39 cellular contexts compared by ENCODE assay signal in genomic region chr2:16003152-16003551, GRCh38.
"Had no signal": no experiment of that assay in that cellular context is flagged by ENCODE, and none has a peak within 500 bp of the region (broad histone marks: within the 10 kb centered on the region; RNA-seq: fewer than 3 reads in every experiment).

No MANE protein-coding gene starts in this region.

- H3K27ac Mint-ChIP-seq: activated naive CD4-positive, alpha-beta T cell treated with anti-CD3 and anti-CD28 coated beads for 36 hours; activated naive CD4-positive, alpha-beta T cell treated with anti-CD3 and anti-CD28 coated beads, Interleukin-2, amount 10 ng/mL, durations not matched to agents 7 days and 5 days; activated naive CD4-positive, alpha-beta T cell treated with anti-CD3 and anti-CD28 coated beads, Interleukin-2, amount 50 U/mL, for 24 hours; activated naive CD4-positive, alpha-beta T cell treated with anti-CD3 and anti-CD28 coated beads, Interleukin-2, amount 50 U/mL, for 72 hours; activated naive CD8-positive, alpha-beta T cell; activated naive CD8-positive, alpha-beta T cell treated with anti-CD3 and anti-CD28 coated beads for 36 hours; activated naive CD8-positive, alpha-beta T cell treated with anti-CD3 and anti-CD28 coated beads, Interleukin-2, amount 10 ng/mL, durations not matched to agents 7 days and 5 days; activated naive CD8-positive, alpha-beta T cell treated with anti-CD3 and anti-CD28 coated beads, Interleukin-2, amount 50 U/mL, for 24 hours; activated T-cell treated with anti-CD3 and anti-CD28 coated beads, Interleukin-2, amount 50 U/mL, for 24 hours; activated T-cell treated with anti-CD3 and anti-CD28 coated beads, Interleukin-2, amount 50 U/mL, for 72 hours; activated T-helper 1 cell treated with anti-CD3 and anti-CD28 coated beads, Interleukin-12 subunit alpha, Interleukin-12 subunit beta, Interleukin-2, Interleukin-4 antibody, amounts not matched to agents 30 ng/mL and 10 ng/mL and 1 ng/mL, durations not matched to agents 14 hours and 24 hours and 36 hours; activated T-helper 17 cell treated with anti-CD3 and anti-CD28 coated beads, Interleukin-2, amount 50 U/mL, for 72 hours; activated T-helper 2 cell treated with anti-CD3 and anti-CD28 coated beads, Interferon-gamma antibody, Interleukin-2, Interleukin-4, amounts not matched to agents 10 μg/mL and 5 μg/mL and 100 μg/mL, durations not matched to agents 14 hours and 24 hours and 36 hours had no signal

- FAIRE-seq: astrocyte, bronchial epithelial cell had no signal

- H3K4me3 Mint-ChIP-seq: activated naive CD4-positive, alpha-beta T cell treated with anti-CD3 and anti-CD28 coated beads for 36 hours; activated naive CD4-positive, alpha-beta T cell treated with anti-CD3 and anti-CD28 coated beads, Interleukin-2, amount 10 ng/mL, durations not matched to agents 7 days and 5 days; activated naive CD4-positive, alpha-beta T cell treated with anti-CD3 and anti-CD28 coated beads, Interleukin-2, amount 50 U/mL, for 24 hours; activated naive CD8-positive, alpha-beta T cell; activated naive CD8-positive, alpha-beta T cell treated with anti-CD3 and anti-CD28 coated beads for 36 hours; activated naive CD8-positive, alpha-beta T cell treated with anti-CD3 and anti-CD28 coated beads, Interleukin-2, amount 10 ng/mL, durations not matched to agents 7 days and 5 days; activated naive CD8-positive, alpha-beta T cell treated with anti-CD3 and anti-CD28 coated beads, Interleukin-2, amount 50 U/mL, for 24 hours; activated T-cell treated with anti-CD3 and anti-CD28 coated beads, Interleukin-2, amount 50 U/mL, for 24 hours; activated T-cell treated with anti-CD3 and anti-CD28 coated beads, Interleukin-2, amount 50 U/mL, for 4 hours; activated T-cell treated with anti-CD3 and anti-CD28 coated beads, Interleukin-2, amount 50 U/mL, for 72 hours; activated T-helper 1 cell treated with anti-CD3 and anti-CD28 coated beads, Interleukin-12 subunit alpha, Interleukin-12 subunit beta, Interleukin-2, Interleukin-4 antibody, amounts not matched to agents 30 ng/mL and 10 ng/mL and 1 ng/mL, durations not matched to agents 14 hours and 24 hours and 36 hours; activated T-helper 17 cell treated with anti-CD3 and anti-CD28 coated beads, Interleukin-2, amount 50 U/mL, for 72 hours; brain; central memory CD8-positive, alpha-beta T cell had no signal

- ATAC-seq: activated naive CD4-positive, alpha-beta T cell treated with anti-CD3 and anti-CD28 coated beads, Interleukin-2, amount 50 U/mL, for 72 hours; activated naive CD8-positive, alpha-beta T cell treated with anti-CD3 and anti-CD28 coated beads, Interleukin-2, amount 50 U/mL, for 24 hours; activated T-cell treated with anti-CD3 and anti-CD28 coated beads, Interleukin-2, amount 50 U/mL, for 4 hours; activated T-cell treated with anti-CD3 and anti-CD28 coated beads, Interleukin-2, amount 50 U/mL, for 72 hours; activated T-helper 17 cell treated with anti-CD3 and anti-CD28 coated beads, Interleukin-2, amount 50 U/mL, for 72 hours; body of pancreas had no signal

- H3K9me3 Mint-ChIP-seq: activated naive CD4-positive, alpha-beta T cell treated with anti-CD3 and anti-CD28 coated beads for 36 hours; activated naive CD4-positive, alpha-beta T cell treated with anti-CD3 and anti-CD28 coated beads, Interleukin-2, amount 10 ng/mL, durations not matched to agents 7 days and 5 days; activated naive CD4-positive, alpha-beta T cell treated with anti-CD3 and anti-CD28 coated beads, Interleukin-2, amount 50 U/mL, for 24 hours; activated naive CD4-positive, alpha-beta T cell treated with anti-CD3 and anti-CD28 coated beads, Interleukin-2, amount 50 U/mL, for 72 hours; activated naive CD8-positive, alpha-beta T cell treated with anti-CD3 and anti-CD28 coated beads for 36 hours; activated naive CD8-positive, alpha-beta T cell treated with anti-CD3 and anti-CD28 coated beads, Interleukin-2, amount 10 ng/mL, durations not matched to agents 7 days and 5 days; activated naive CD8-positive, alpha-beta T cell treated with anti-CD3 and anti-CD28 coated beads, Interleukin-2, amount 50 U/mL, for 24 hours; activated T-cell treated with anti-CD3 and anti-CD28 coated beads, Interleukin-2, amount 50 U/mL, for 24 hours; activated T-cell treated with anti-CD3 and anti-CD28 coated beads, Interleukin-2, amount 50 U/mL, for 4 hours; activated T-cell treated with anti-CD3 and anti-CD28 coated beads, Interleukin-2, amount 50 U/mL, for 72 hours; activated T-helper 1 cell treated with anti-CD3 and anti-CD28 coated beads, Interleukin-12 subunit alpha, Interleukin-12 subunit beta, Interleukin-2, Interleukin-4 antibody, amounts not matched to agents 30 ng/mL and 10 ng/mL and 1 ng/mL, durations not matched to agents 14 hours and 24 hours and 36 hours; activated T-helper 2 cell treated with anti-CD3 and anti-CD28 coated beads, Interferon-gamma antibody, Interleukin-2, Interleukin-4, amounts not matched to agents 10 μg/mL and 5 μg/mL and 100 μg/mL, durations not matched to agents 14 hours and 24 hours and 36 hours had no signal

- H3K4me1 Mint-ChIP-seq: activated naive CD4-positive, alpha-beta T cell treated with anti-CD3 and anti-CD28 coated beads, Interleukin-2, amount 10 ng/mL, durations not matched to agents 7 days and 5 days; activated naive CD4-positive, alpha-beta T cell treated with anti-CD3 and anti-CD28 coated beads, Interleukin-2, amount 50 U/mL, for 24 hours; activated naive CD8-positive, alpha-beta T cell treated with anti-CD3 and anti-CD28 coated beads for 36 hours; activated naive CD8-positive, alpha-beta T cell treated with anti-CD3 and anti-CD28 coated beads, Interleukin-2, amount 10 ng/mL, durations not matched to agents 7 days and 5 days; activated T-helper 17 cell treated with anti-CD3 and anti-CD28 coated beads, Interleukin-2, amount 50 U/mL, for 72 hours; central memory CD8-positive, alpha-beta T cell had no signal

- H3K36me3 ChIP-seq: adrenal gland, ascending aorta, brain microvascular endothelial cell, breast epithelium, cardiac muscle cell had no signal

- H3K27me3 Mint-ChIP-seq: activated naive CD8-positive, alpha-beta T cell treated with anti-CD3 and anti-CD28 coated beads for 36 hours; central memory CD8-positive, alpha-beta T cell had no signal

- H3K4me1 ChIP-seq: adrenal gland, ascending aorta, body of pancreas, breast epithelium had no signal

- H3K4me3 ChIP-seq: adrenal gland, ascending aorta, body of pancreas, breast epithelium, cardiac muscle cell had no signal

- H3K27me3 ChIP-seq: adrenal gland, ascending aorta, body of pancreas, brain microvascular endothelial cell, breast epithelium, cardiac muscle cell had no signal

- DNase-seq: activated effector memory CD4-positive, alpha-beta T cell treated with anti-CD3 and anti-CD28 coated beads, Interleukin-2, amount 50 U/mL, for 16 hours; activated effector memory CD4-positive, alpha-beta T cell treated with Interleukin-2 at 50 U/mL for 16 hours; activated gamma-delta T cell; activated gamma-delta T cell treated with Interleukin-2 at 50 U/mL for 16 hours; activated naive CD4-positive, alpha-beta T cell; activated naive CD4-positive, alpha-beta T cell treated with anti-CD3 and anti-CD28 coated beads for 36 hours; activated naive CD4-positive, alpha-beta T cell treated with anti-CD3 and anti-CD28 coated beads, Interleukin-2, amount 10 ng/mL, durations not matched to agents 7 days and 5 days; activated naive CD4-positive, alpha-beta T cell treated with anti-CD3 and anti-CD28 coated beads, Interleukin-2, amount 50 U/mL, for 16 hours; activated naive CD4-positive, alpha-beta T cell treated with Interleukin-2 at 50 U/mL for 16 hours; activated naive CD8-positive, alpha-beta T cell treated with anti-CD3 and anti-CD28 coated beads for 36 hours; activated naive CD8-positive, alpha-beta T cell treated with anti-CD3 and anti-CD28 coated beads, Interleukin-2, amount 10 ng/mL, durations not matched to agents 7 days and 5 days; activated naive CD8-positive, alpha-beta T cell treated with anti-CD3 and anti-CD28 coated beads, Interleukin-2, amount 50 U/mL, for 24 hours; activated T-cell treated with anti-CD3 and anti-CD28 coated beads, Interleukin-2, amount 50 U/mL, for 24 hours; activated T-cell treated with anti-CD3 and anti-CD28 coated beads, Interleukin-2, amount 50 U/mL, for 4 hours; activated T-cell treated with anti-CD3 and anti-CD28 coated beads, Interleukin-2, amount 50 U/mL, for 48 hours; activated T-cell treated with anti-CD3 and anti-CD28 coated beads, Interleukin-2, amount 50 U/mL, for 72 hours; adrenal gland; amniotic stem cell; amygdala; anterior cingulate cortex; aorta; body of pancreas; brain microvascular endothelial cell; caudate nucleus; central memory CD4-positive, alpha-beta T cell; cerebellar nuclear complex had no signal

- H3K9me3 ChIP-seq: adrenal gland, ascending aorta, body of pancreas, breast epithelium had no signal

- H3K36me3 Mint-ChIP-seq: activated naive CD4-positive, alpha-beta T cell treated with anti-CD3 and anti-CD28 coated beads, Interleukin-2, amount 10 ng/mL, durations not matched to agents 7 days and 5 days; activated naive CD4-positive, alpha-beta T cell treated with anti-CD3 and anti-CD28 coated beads, Interleukin-2, amount 50 U/mL, for 24 hours; activated naive CD4-positive, alpha-beta T cell treated with anti-CD3 and anti-CD28 coated beads, Interleukin-2, amount 50 U/mL, for 72 hours; activated naive CD8-positive, alpha-beta T cell; activated naive CD8-positive, alpha-beta T cell treated with anti-CD3 and anti-CD28 coated beads for 36 hours; activated naive CD8-positive, alpha-beta T cell treated with anti-CD3 and anti-CD28 coated beads, Interleukin-2, amount 10 ng/mL, durations not matched to agents 7 days and 5 days had no signal
